In the genomic region with DNA sequence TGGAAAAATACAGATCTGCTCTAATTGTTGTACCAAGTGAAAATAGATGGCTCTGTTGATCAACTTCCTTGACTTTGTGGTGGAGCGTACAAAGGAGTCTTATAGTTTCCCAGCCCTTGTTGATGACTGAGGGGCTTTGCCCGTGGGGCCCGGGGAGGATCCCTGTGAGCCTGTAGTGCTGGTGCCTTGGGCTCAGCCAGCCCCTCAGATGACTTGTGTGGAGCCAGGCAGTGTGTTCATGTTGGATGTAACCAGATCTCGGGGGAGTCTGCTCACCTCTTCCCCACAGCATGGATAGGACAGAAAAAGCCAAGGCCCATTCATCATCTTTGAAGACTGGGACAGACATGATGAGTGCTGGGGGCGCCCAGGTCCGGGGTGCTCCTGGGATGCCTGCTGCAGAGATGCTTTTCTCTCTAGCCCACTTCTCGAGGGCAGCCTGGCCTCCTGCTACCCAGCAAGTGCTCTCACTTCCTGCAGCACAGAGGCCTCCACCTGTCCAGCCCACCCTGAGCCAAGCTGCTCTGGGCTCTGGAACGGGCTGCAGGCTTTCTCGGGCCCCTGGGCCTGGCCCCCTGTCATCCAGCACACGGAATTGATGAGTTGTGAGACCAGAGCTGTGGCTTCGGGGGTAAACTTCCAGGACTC, we compare ENCODE assay signal across 17 cellular contexts.
DNase-seq lines count a peak whose midpoint lies in the region; ATAC-seq and TF ChIP-seq lines count a peak whose summit lies in the region.
"Had no signal": no experiment of that assay in that cellular context is flagged by ENCODE, and none has a peak within 500 bp of the region (broad histone marks: within the 10 kb centered on the region; RNA-seq: fewer than 3 reads in every experiment).

No MANE protein-coding gene starts in this region.

- H3K4me2 ChIP-seq in H9 (ENCODE audit: insufficient read depth, insufficient read length, low read length) (no peak overlapping the region), fibroblast of lung (ENCODE audit: extremely low read depth, insufficient read depth, low read length) (peak overlapping the region; percentile 60), OCI-LY7 (ENCODE audit: low read length) (no peak overlapping the region)
- H3K4me2 ChIP-seq: KMS-11 had no signal

- H4K20me1 ChIP-seq in H9 (ENCODE audit: control insufficient read depth, insufficient read depth, insufficient read length), result no peaks in the 10 kb centered on the region
- no peaks in the 10 kb centered on the region for H4K20me1 ChIP-seq in fibroblast of lung (ENCODE audit: control insufficient read depth, extremely low read depth, insufficient read depth, low read length)
- H4K20me1 ChIP-seq in OCI-LY7 (ENCODE audit: insufficient read depth, low read length), result no peaks in the 10 kb centered on the region

- no peak overlapping the region for H3K4ac ChIP-seq in H9 (ENCODE audit: low read depth, low read length)

- no peak overlapping the region for H3T11ph ChIP-seq in H9 (ENCODE audit: low read length)

- H3K79me2 ChIP-seq in H9 (ENCODE audit: insufficient read depth, low read length) (no peaks in the 10 kb centered on the region), fibroblast of lung (ENCODE audit: control insufficient read depth, insufficient read depth, low read length) (no peaks in the 10 kb centered on the region), OCI-LY7 (ENCODE audit: insufficient read depth, low read depth, low read length) (no peaks in the 10 kb centered on the region)

- H3K9ac ChIP-seq in H9 (ENCODE audit: extremely low read depth, insufficient read length, low read length) (no peak overlapping the region), fibroblast of lung (ENCODE audit: insufficient read depth, low read length) (no peak overlapping the region)
- H3K9ac ChIP-seq: KMS-11 had no signal

- no peaks in the 10 kb centered on the region; the same call in 1 of the 2 replicates for H3K27me3 Mint-ChIP-seq in H9 (ENCODE audit: low read depth)

- no peak overlapping the region for H3K4me3 Mint-ChIP-seq in H9
- H3K4me3 Mint-ChIP-seq: activated CD4-positive, alpha-beta memory T cell treated with anti-CD3 and anti-CD28 coated beads for 36 hours; activated T-helper 1 cell treated with anti-CD3 and anti-CD28 coated beads, Interleukin-12 subunit alpha, Interleukin-12 subunit beta, Interleukin-2, Interleukin-4 antibody, amounts not matched to agents 30 ng/mL and 10 ng/mL and 1 ng/mL, durations not matched to agents 14 hours and 24 hours and 36 hours; CD4-positive, CD25-positive, alpha-beta regulatory T cell; memory B cell had no signal

- H3K27ac ChIP-seq in H9 (ENCODE audit: insufficient read length, low read depth, low read length), result no peak overlapping the region
- H3K27ac ChIP-seq in RWPE2 (ENCODE audit: poor library complexity, severe bottlenecking), result peak overlapping the region; percentile 93
- peak overlapping the region; percentile 88 for H3K27ac ChIP-seq in fibroblast of lung (ENCODE audit: insufficient read depth, low read length)
- no peak overlapping the region for H3K27ac ChIP-seq in OCI-LY7 (ENCODE audit: low read depth, low read length, poor library complexity, severe bottlenecking)
- H3K27ac ChIP-seq: epithelial cell of prostate, KMS-11 had no signal

- no peak overlapping the region for H3K23ac ChIP-seq in H9 (ENCODE audit: insufficient read length, low read depth, low read length)

- no peak overlapping the region for H4K5ac ChIP-seq in H9 (ENCODE audit: insufficient read length, low read depth, low read length)

- H2BK20ac ChIP-seq in H9 (ENCODE audit: low read depth, low read length, poor library complexity, severe bottlenecking), result no peak overlapping the region

- H3K9me3 ChIP-seq in H9 (ENCODE audit: control insufficient read depth, low read depth, low read length) (no peaks in the 10 kb centered on the region), RWPE2 (ENCODE audit: severe bottlenecking) (no peaks in the 10 kb centered on the region), fibroblast of lung (ENCODE audit: control insufficient read depth, insufficient read depth, low read depth, low read length) (no peaks in the 10 kb centered on the region), OCI-LY7 (ENCODE audit: low read length) (no peaks in the 10 kb centered on the region)

- CTCF ChIA-PET in OCI-LY7 (lab: Charles Lee; ENCODE audit: unreplicated experiment), result no interaction called here

- H2AFZ ChIP-seq in H9 (ENCODE audit: low read length) (no peak overlapping the region), fibroblast of lung (ENCODE audit: low read length) (peak overlapping the region; percentile 21), OCI-LY7 (ENCODE audit: low read length) (no peak overlapping the region)

- no peaks in the 10 kb centered on the region for H3K23me2 ChIP-seq in H9 (ENCODE audit: insufficient read length, low read depth, low read length, poor library complexity, severe bottlenecking)

- peak overlapping the region in 1 of 3 experiments; percentile 9; a peak in 2 of 7 replicates for H3K27ac Mint-ChIP-seq in H9
- H3K27ac Mint-ChIP-seq: activated CD4-positive, alpha-beta memory T cell treated with anti-CD3 and anti-CD28 coated beads for 36 hours; activated T-helper 1 cell treated with anti-CD3 and anti-CD28 coated beads, Interleukin-12 subunit alpha, Interleukin-12 subunit beta, Interleukin-2, Interleukin-4 antibody, amounts not matched to agents 30 ng/mL and 10 ng/mL and 1 ng/mL, durations not matched to agents 14 hours and 24 hours and 36 hours; CD4-positive, CD25-positive, alpha-beta regulatory T cell; memory B cell had no signal

- no peak overlapping the region for H4K91ac ChIP-seq in H9 (ENCODE audit: insufficient read length, low read depth, low read length)

- no peak overlapping the region for H3K56ac ChIP-seq in H9 (ENCODE audit: insufficient read length, low read depth, low read length)

- no peak overlapping the region for H2BK15ac ChIP-seq in H9 (ENCODE audit: low read depth, low read length)

- H3K27me3 ChIP-seq in H9 (ENCODE audit: insufficient read depth, low read length) (no peaks in the 10 kb centered on the region), RWPE2 (ENCODE audit: insufficient read depth, poor library complexity, severe bottlenecking) (no peaks in the 10 kb centered on the region), fibroblast of lung (ENCODE audit: control insufficient read depth, insufficient read depth, low read length) (no peaks in the 10 kb centered on the region)

- H3K9me3 Mint-ChIP-seq in H9, result peaks cover 10 to 18% of the 10 kb centered on the region in 2 experiments
- H3K9me3 Mint-ChIP-seq: activated T-helper 1 cell treated with anti-CD3 and anti-CD28 coated beads, Interleukin-12 subunit alpha, Interleukin-12 subunit beta, Interleukin-2, Interleukin-4 antibody, amounts not matched to agents 30 ng/mL and 10 ng/mL and 1 ng/mL, durations not matched to agents 14 hours and 24 hours and 36 hours had no signal

- H2BK120ac ChIP-seq in H9 (ENCODE audit: low read depth, low read length, poor library complexity, severe bottlenecking), result no peak overlapping the region

- no CpG with 5 or more reads among the region's 11 CpGs for WGBS in H9 (ENCODE audit: extremely low coverage, insufficient read length, low lambda C conversion rate)

- no peaks in the 10 kb centered on the region for H3K79me1 ChIP-seq in H9 (ENCODE audit: insufficient read depth, low read depth, low read length, poor library complexity, severe bottlenecking)

- no peak for ATAC-seq in RWPE2 (ENCODE audit: low read depth)
- ATAC-seq in HG03045 (IDR thresholded peaks at IDR 0.05; ENCODE audit: unreplicated experiment), result no peak

- peaks cover 48 to 63% of the 10 kb centered on the region in 2 experiments for H3K4me1 Mint-ChIP-seq in H9
- H3K4me1 Mint-ChIP-seq: CD4-positive, CD25-positive, alpha-beta regulatory T cell; memory B cell had no signal

- TF ChIP-seq CTCF in H9 (conservative IDR thresholded peaks at IDR 0.05), result no peak
- TF ChIP-seq CTCF in RWPE2 (IDR thresholded peaks at IDR 0.05; ENCODE audit: poor library complexity, severe bottlenecking), result no peak
- no peak for TF ChIP-seq CTCF in fibroblast of lung (conservative IDR thresholded peaks at IDR 0.05 in 1 of 2, IDR thresholded peaks at IDR 0.05 in 1 of 2; ENCODE audit: low read depth in 1 of 2, low read length in 2 of 2)
- no peak for TF ChIP-seq CTCF in OCI-LY7 (conservative IDR thresholded peaks at IDR 0.05; ENCODE audit: low read length)

- no peak overlapping the region for H3K18ac ChIP-seq in H9 (ENCODE audit: insufficient read length, low read depth, low read length)

- no peak overlapping the region for H4K8ac ChIP-seq in H9 (replicated peaks; ENCODE audit: insufficient read length, low read depth, low read length)

- POLR2A ChIA-PET in OCI-LY7 (lab: Charles Lee), result no interaction called here

- no peak overlapping the region for H2BK5ac ChIP-seq in H9 (ENCODE audit: insufficient read length, low read length)

- no peak overlapping the region for H2BK12ac ChIP-seq in H9 (ENCODE audit: insufficient read length, low read depth, low read length)

- peak overlapping the region; percentile 0; the same call in 1 of the 2 replicates for H3K14ac ChIP-seq in H9 (ENCODE audit: insufficient read depth, low read length)

- no peak for DNase-seq in H9
- no peak for DNase-seq in RWPE2 (ENCODE audit: low spot score)
- peak in 1 of 2 donors; percentile 61 for DNase-seq in fibroblast of lung (ENCODE audit: low read depth in 2 of 2)
- DNase-seq in retina, result peak; percentile 49
- DNase-seq in NCI-H526 treated with DMSO at 0.1 percent for 48 hours (lab: John Stamatoyannopoulos, UW), result no peak
- DNase-seq in HCEC 1CT, result no peak
- DNase-seq in OCI-LY7 (ENCODE audit: low spot score), result no peak
- DNase-seq: activated CD4-positive, alpha-beta memory T cell treated with anti-CD3 and anti-CD28 coated beads for 36 hours; CD4-positive, CD25-positive, alpha-beta regulatory T cell; NCI-H446; nucleus accumbens; stimulated activated CD4-positive, alpha-beta T cell treated with anti-CD3 and anti-CD28 coated beads, Interleukin-4, amount 100 ng/mL, for 4 hours had no signal

- intact Hi-C loops in OCI-LY7 (cut with micrococcal nuclease; ENCODE audit: unreplicated experiment), result no loop called here

- H2AK5ac ChIP-seq in H9 (ENCODE audit: insufficient read length, low read length), result no peak overlapping the region

- peaks cover 4 to 17% (median 8%) of the 10 kb centered on the region in 3 experiments; a peak in 6 of 7 replicates for H3K36me3 Mint-ChIP-seq in H9 (ENCODE audit: insufficient read depth in 1 of 3, low read depth in 3 of 3)
- H3K36me3 Mint-ChIP-seq: activated CD4-positive, alpha-beta memory T cell treated with anti-CD3 and anti-CD28 coated beads for 36 hours; CD4-positive, CD25-positive, alpha-beta regulatory T cell; memory B cell had no signal

- H3K4me1 ChIP-seq in H9 (ENCODE audit: insufficient read depth, low read length), result peaks cover 12% of the 10 kb centered on the region; the same call in 1 of the 2 replicates
- H3K4me1 ChIP-seq in RWPE2 (ENCODE audit: insufficient read depth, poor library complexity, severe bottlenecking), result peaks cover 27% of the 10 kb centered on the region
- H3K4me1 ChIP-seq in fibroblast of lung (ENCODE audit: control insufficient read depth, extremely low read depth, insufficient read depth, low read length), result peaks cover 32% of the 10 kb centered on the region
- H3K4me1 ChIP-seq in OCI-LY7 (ENCODE audit: insufficient read depth, low read length, poor library complexity, severe bottlenecking), result no peaks in the 10 kb centered on the region

- H3K9me2 ChIP-seq in OCI-LY7 (ENCODE audit: insufficient read depth, low read length), result peaks cover 3% of the 10 kb centered on the region; the same call in 1 of the 2 replicates

- BruUV-seq in OCI-LY7 (replicated peaks; lab: Mats Ljungman, UMichigan), result no TSS peak

- H3K36me3 ChIP-seq in RWPE2 (ENCODE audit: low read depth) (no peaks in the 10 kb centered on the region), fibroblast of lung (ENCODE audit: control insufficient read depth, insufficient read depth, low read length) (no peaks in the 10 kb centered on the region), OCI-LY7 (ENCODE audit: insufficient read depth, low read length) (no peaks in the 10 kb centered on the region)

- H3K4me3 ChIP-seq in RWPE2 (ENCODE audit: severe bottlenecking), result no peak overlapping the region
- H3K4me3 ChIP-seq in fibroblast of lung (replicated peaks in 1 of 4; ENCODE audit: control extremely low read depth in 1 of 4, insufficient read depth in 1 of 4, low read depth in 3 of 4, low read length in 4 of 4), result no peak overlapping the region
- no peak overlapping the region for H3K4me3 ChIP-seq in OCI-LY7 (ENCODE audit: low read depth, low read length, poor library complexity, severe bottlenecking)

Comparison
In these comparisons a context has a peak if more than half of its experiments do, and no peak if none do; other contexts are left out.
1. H3K27ac ChIP-seq: peak in RWPE2 (single experiment) and fibroblast of lung (single experiment); none in H9 (single experiment) and OCI-LY7 (single experiment).